Comparison of ENCODE assay signal across 9 cellular contexts in the genomic region with DNA sequence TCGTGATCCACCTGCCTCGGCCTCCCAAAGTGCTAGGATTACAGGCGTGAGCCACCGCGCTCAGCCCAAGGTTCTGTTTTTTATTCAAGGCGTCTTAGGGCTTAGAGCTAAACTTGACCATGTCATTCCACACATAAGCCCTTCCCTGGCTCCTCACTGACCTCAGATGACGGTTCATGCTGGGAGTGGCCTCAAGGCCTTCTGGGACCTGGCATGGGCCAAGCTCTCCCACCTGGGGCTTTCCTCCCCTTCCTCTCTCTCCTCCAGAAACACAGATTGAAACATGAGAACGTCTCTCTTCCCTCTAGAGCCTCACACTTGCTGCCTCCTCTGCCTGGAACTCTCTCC.
DNase-seq lines count a peak whose midpoint lies in the region; ATAC-seq and TF ChIP-seq lines count a peak whose summit lies in the region.
"Had no signal": no experiment of that assay in that cellular context is flagged by ENCODE, and none has a peak within 500 bp of the region (broad histone marks: within the 10 kb centered on the region; RNA-seq: fewer than 3 reads in every experiment).

No MANE protein-coding gene starts in this region.

- H3K4me3 Mint-ChIP-seq in CD8-positive, alpha-beta memory T cell = no peak overlapping the region

- no peak overlapping the region for H3K4me3 ChIP-seq in CD8-positive, alpha-beta memory T cell (ENCODE audit: low read length)
- no peak overlapping the region for H3K4me3 ChIP-seq in SJSA1
- no peak overlapping the region for H3K4me3 ChIP-seq in fibroblast of lung (replicated peaks in 1 of 4; ENCODE audit: control extremely low read depth in 1 of 4, insufficient read depth in 1 of 4, low read depth in 3 of 4, low read length in 4 of 4)
- peak overlapping the region; percentile 39 for H3K4me3 ChIP-seq in osteoblast (ENCODE audit: insufficient read depth, low read length)

- H3K36me3 ChIP-seq in CD8-positive, alpha-beta memory T cell (ENCODE audit: insufficient read depth, low read length) = no peaks in the 10 kb centered on the region
- H3K36me3 ChIP-seq in SJSA1 = no peaks in the 10 kb centered on the region
- no peaks in the 10 kb centered on the region for H3K36me3 ChIP-seq in fibroblast of lung (ENCODE audit: control insufficient read depth, insufficient read depth, low read length)
- H3K36me3 ChIP-seq in osteoblast (ENCODE audit: insufficient read depth, low read length) = no peaks in the 10 kb centered on the region

- no peak for DNase-seq in CD8-positive, alpha-beta memory T cell
- DNase-seq in SJSA1 (ENCODE audit: low read depth in 1 of 2, low spot score in 2 of 2) (no peak), fibroblast of lung (ENCODE audit: low read depth in 2 of 2) (no peak), osteoblast (ENCODE audit: insufficient read length, low spot score, missing footprints) (no peak), UCSD-AML1 (lab: John Stamatoyannopoulos, UW; ENCODE audit: unreplicated experiment) (no peak), COLO668 (lab: John Stamatoyannopoulos, UW; ENCODE audit: unreplicated experiment) (no peak)
- DNase-seq: activated gamma-delta T cell had no signal

- no peak overlapping the region for H3K9ac ChIP-seq in fibroblast of lung (ENCODE audit: insufficient read depth, low read length)

- ATAC-seq in GM21526 (IDR thresholded peaks at IDR 0.05; ENCODE audit: low FRiP score, unreplicated experiment) (no peak), GM21529 (IDR thresholded peaks at IDR 0.05; ENCODE audit: unreplicated experiment) (no peak)

- H3K4me2 ChIP-seq in fibroblast of lung (ENCODE audit: extremely low read depth, insufficient read depth, low read length) (no peak overlapping the region), osteoblast (ENCODE audit: insufficient read depth, low read length) (peak overlapping the region; percentile 64)

- peaks cover 0 to 9% (median 5%) of the 10 kb centered on the region in 5 donors for H3K9me3 Mint-ChIP-seq in CD8-positive, alpha-beta memory T cell

- H3K9me3 ChIP-seq in CD8-positive, alpha-beta memory T cell (ENCODE audit: low read length) = peaks cover 4% of the 10 kb centered on the region
- H3K9me3 ChIP-seq in SJSA1 (replicated peaks) (peaks cover 6% of the 10 kb centered on the region; the same call in 1 of the 2 replicates), fibroblast of lung (ENCODE audit: control insufficient read depth, insufficient read depth, low read depth, low read length) (no peaks in the 10 kb centered on the region), osteoblast (ENCODE audit: low read depth, low read length) (peaks cover 2% of the 10 kb centered on the region)

- H2AFZ ChIP-seq in fibroblast of lung (ENCODE audit: low read length) = no peak overlapping the region
- H2AFZ ChIP-seq in osteoblast (ENCODE audit: low read length) = peak overlapping the region; percentile 10

- no peak for TF ChIP-seq CTCF in fibroblast of lung (conservative IDR thresholded peaks at IDR 0.05 in 1 of 2, IDR thresholded peaks at IDR 0.05 in 1 of 2; ENCODE audit: low read depth in 1 of 2, low read length in 2 of 2)
- no peak for TF ChIP-seq CTCF in osteoblast (IDR thresholded peaks at IDR 0.05; ENCODE audit: extremely low read depth, low read depth, low read length)

- no peak overlapping the region for H3K27ac Mint-ChIP-seq in CD8-positive, alpha-beta memory T cell

- H3K4me1 Mint-ChIP-seq in CD8-positive, alpha-beta memory T cell = peaks cover 5 to 23% (median 6%) of the 10 kb centered on the region in 3 donors

- CTCF ChIA-PET in CD8-positive, alpha-beta memory T cell (lab: Charles Lee) = no interaction called here

- H4K20me1 ChIP-seq in fibroblast of lung (ENCODE audit: control insufficient read depth, extremely low read depth, insufficient read depth, low read length) (no peaks in the 10 kb centered on the region), osteoblast (ENCODE audit: insufficient read depth, low read length) (no peaks in the 10 kb centered on the region)

- H3K79me2 ChIP-seq in fibroblast of lung (ENCODE audit: control insufficient read depth, insufficient read depth, low read length) (no peaks in the 10 kb centered on the region), osteoblast (ENCODE audit: insufficient read depth, low read length) (no peaks in the 10 kb centered on the region)

- POLR2A ChIA-PET in CD8-positive, alpha-beta memory T cell (lab: Charles Lee) = no interaction called here

- H3K27me3 Mint-ChIP-seq in CD8-positive, alpha-beta memory T cell = peaks cover 2 to 3% of the 10 kb centered on the region in 2 donors

- peaks cover 32% of the 10 kb centered on the region for H3K4me1 ChIP-seq in CD8-positive, alpha-beta memory T cell (ENCODE audit: insufficient read depth, low read length)
- H3K4me1 ChIP-seq in SJSA1 (replicated peaks) (peaks cover 31% of the 10 kb centered on the region), fibroblast of lung (ENCODE audit: control insufficient read depth, extremely low read depth, insufficient read depth, low read length) (peaks cover 20% of the 10 kb centered on the region), osteoblast (ENCODE audit: insufficient read depth, low read length) (peaks cover 55% of the 10 kb centered on the region)

- H3K27me3 ChIP-seq in CD8-positive, alpha-beta memory T cell (ENCODE audit: insufficient read depth, low read length, poor library complexity, severe bottlenecking) = no peaks in the 10 kb centered on the region
- H3K27me3 ChIP-seq in SJSA1 (replicated peaks) = no peaks in the 10 kb centered on the region
- H3K27me3 ChIP-seq in fibroblast of lung (ENCODE audit: control insufficient read depth, insufficient read depth, low read length) = no peaks in the 10 kb centered on the region
- no peaks in the 10 kb centered on the region for H3K27me3 ChIP-seq in osteoblast (ENCODE audit: insufficient read depth, low read length)

- peaks cover 0 to 4% (median 0%) of the 10 kb centered on the region in 3 donors for H3K36me3 Mint-ChIP-seq in CD8-positive, alpha-beta memory T cell

- peak overlapping the region; percentile 46 for H3K27ac ChIP-seq in CD8-positive, alpha-beta memory T cell (ENCODE audit: low read depth, low read length)
- H3K27ac ChIP-seq in SJSA1 (peak overlapping the region; percentile 70), fibroblast of lung (ENCODE audit: insufficient read depth, low read length) (peak overlapping the region; percentile 60), osteoblast (ENCODE audit: low read depth, low read length) (peak overlapping the region; percentile 76)
